In the genomic region with DNA sequence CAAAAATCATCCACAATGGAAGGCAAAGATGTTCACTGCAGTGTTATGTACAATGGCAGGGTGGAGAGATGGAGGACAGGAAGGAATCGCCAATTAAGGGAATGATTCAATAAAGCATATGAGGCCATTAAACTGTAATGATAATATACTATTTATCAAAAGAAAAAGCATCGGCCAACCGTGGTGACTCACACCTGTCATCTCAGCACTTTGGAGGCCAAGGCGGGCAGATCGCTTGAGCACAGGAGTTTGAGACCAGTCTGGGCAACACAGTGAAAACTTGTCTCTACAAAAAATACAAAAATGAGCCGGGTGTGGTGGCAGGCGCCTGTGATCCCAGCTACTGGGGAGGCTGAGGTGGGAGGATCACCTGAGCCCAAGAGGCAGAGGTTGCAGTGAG, we compare ENCODE assay signal across 12 cellular contexts.
"Had no signal": no experiment of that assay in that cellular context is flagged by ENCODE, and none has a peak within 500 bp of the region (broad histone marks: within the 10 kb centered on the region; RNA-seq: fewer than 3 reads in every experiment).

No MANE protein-coding gene starts in this region.

- H3K36me3 ChIP-seq: sigmoid colon, suprapubic skin, upper lobe of left lung had no signal

- ATAC-seq: activated CD4-positive, alpha-beta T cell treated with anti-CD3 and anti-CD28 coated beads for 36 hours; mucosa of descending colon; stimulated activated naive CD8-positive, alpha-beta T cell treated with anti-CD3 and anti-CD28 coated beads, Interleukin-15, Interleukin-2, amounts not matched to agents 100 U/mL and 50 U/mL, for 24 hours had no signal

- H3K4me3 Mint-ChIP-seq: activated CD4-positive, alpha-beta memory T cell treated with anti-CD3 and anti-CD28 coated beads, Interleukin-2, amount 10 ng/mL, durations not matched to agents 7 days and 5 days; activated CD4-positive, alpha-beta T cell treated with anti-CD3 and anti-CD28 coated beads for 36 hours had no signal

- H3K9me3 ChIP-seq: mucosa of descending colon, sigmoid colon, suprapubic skin, upper lobe of left lung had no signal

- DNase-seq: activated CD4-positive, alpha-beta memory T cell treated with anti-CD3 and anti-CD28 coated beads, Interleukin-2, amount 10 ng/mL, durations not matched to agents 7 days and 5 days; activated CD4-positive, alpha-beta T cell treated with anti-CD3 and anti-CD28 coated beads for 36 hours; activated naive CD4-positive, alpha-beta T cell; head of caudate nucleus; mammary epithelial cell; mucosa of descending colon; sigmoid colon; stimulated activated CD4-positive, alpha-beta T cell treated with anti-CD3 and anti-CD28 coated beads, Interleukin-12 subunit alpha, Interleukin-12 subunit beta, amount 100 ng/mL, for 4 hours; stimulated activated naive CD8-positive, alpha-beta T cell treated with anti-CD3 and anti-CD28 coated beads, Interleukin-15, Interleukin-2, amounts not matched to agents 100 U/mL and 50 U/mL, for 24 hours; T-helper 9 cell; upper lobe of left lung had no signal

- H3K27ac ChIP-seq: sigmoid colon, suprapubic skin, upper lobe of left lung had no signal

- H3K9me3 Mint-ChIP-seq: activated CD4-positive, alpha-beta memory T cell treated with anti-CD3 and anti-CD28 coated beads, Interleukin-2, amount 10 ng/mL, durations not matched to agents 7 days and 5 days had no signal

- H3K4me3 ChIP-seq: mucosa of descending colon, sigmoid colon, suprapubic skin, upper lobe of left lung had no signal

- H3K27ac Mint-ChIP-seq: activated CD4-positive, alpha-beta memory T cell treated with anti-CD3 and anti-CD28 coated beads, Interleukin-2, amount 10 ng/mL, durations not matched to agents 7 days and 5 days had no signal

- H3K27me3 Mint-ChIP-seq: activated CD4-positive, alpha-beta memory T cell treated with anti-CD3 and anti-CD28 coated beads, Interleukin-2, amount 10 ng/mL, durations not matched to agents 7 days and 5 days; activated CD4-positive, alpha-beta T cell treated with anti-CD3 and anti-CD28 coated beads for 36 hours had no signal

- H3K27me3 ChIP-seq: sigmoid colon, suprapubic skin, upper lobe of left lung had no signal
